ENCODE assay signal across 19 cellular contexts in genomic region chr1:33712176-33712575, GRCh38.
A peak's percentile ranks its signal among the peaks of the same experiment; 100 is the strongest.
DNase-seq lines count a peak whose midpoint lies in the region; ATAC-seq, FAIRE-seq and TF ChIP-seq lines count a peak whose summit lies in the region.
"Had no signal": no experiment of that assay in that cellular context is flagged by ENCODE, and none has a peak within 500 bp of the region (broad histone marks: within the 10 kb centered on the region; RNA-seq: fewer than 3 reads in every experiment).

No MANE protein-coding gene starts in this region.

- H3K4me3 ChIP-seq in endodermal cell (ENCODE audit: low read length) (no peak overlapping the region), neuronal stem cell (ENCODE audit: low read length in 2 of 2) (no peak overlapping the region), brain microvascular endothelial cell (ENCODE audit: low read depth, low read length) (no peak overlapping the region)
- H3K4me3 ChIP-seq: BLaER1 treated with 17β-estradiol and CSF1 and Interleukin-3, amounts not matched to agents 10 nM and 100 nM; HAP-1 had no signal

- H3K9me3 ChIP-seq in endodermal cell (ENCODE audit: control insufficient read depth, low read length): no peaks in the 10 kb centered on the region
- H3K9me3 ChIP-seq in neuronal stem cell (replicated peaks in 1 of 2; ENCODE audit: control insufficient read depth in 2 of 2, insufficient read depth in 1 of 2, low read depth in 1 of 2, low read length in 2 of 2): no peaks in the 10 kb centered on the region
- H3K9me3 ChIP-seq: BLaER1 treated with 17β-estradiol and CSF1 and Interleukin-3, amounts not matched to agents 10 nM and 100 nM; HAP-1 had no signal

- no peaks in the 10 kb centered on the region for H3K36me3 ChIP-seq in endodermal cell (ENCODE audit: control insufficient read depth, insufficient read depth, low read length)
- no peaks in the 10 kb centered on the region for H3K36me3 ChIP-seq in neuronal stem cell (replicated peaks in 1 of 2; ENCODE audit: control insufficient read depth in 2 of 2, insufficient read depth in 2 of 2, low read length in 2 of 2)
- no peaks in the 10 kb centered on the region for H3K36me3 ChIP-seq in brain microvascular endothelial cell (replicated peaks)
- H3K36me3 ChIP-seq: BLaER1 treated with 17β-estradiol and CSF1 and Interleukin-3, amounts not matched to agents 10 nM and 100 nM; HAP-1 had no signal

- peak; percentile 53 for DNase-seq in EH (ENCODE audit: low read depth)
- peak; percentile 5 for DNase-seq in HTR-8/SVneo (ENCODE audit: insufficient read length, low spot score)
- DNase-seq in endodermal cell: peak; percentile 53
- peak; percentile 17 for DNase-seq in neuronal stem cell (ENCODE audit: low spot score)
- no peak for DNase-seq in brain microvascular endothelial cell
- no peak for DNase-seq in activated naive CD4-positive, alpha-beta T cell treated with Interleukin-2 at 50 U/mL for 16 hours
- DNase-seq: CD8-positive, alpha-beta memory T cell; DND-41; GF-D8; NCI-H1105 treated with DMSO at 0.1 percent for 48 hours; NCI-H2107; NCI-H345 had no signal

- H3K27ac Mint-ChIP-seq in endodermal cell: no peak overlapping the region
- H3K27ac Mint-ChIP-seq: CD8-positive, alpha-beta memory T cell had no signal

- no peak overlapping the region for H3K4me3 Mint-ChIP-seq in endodermal cell
- H3K4me3 Mint-ChIP-seq: CD8-positive, alpha-beta memory T cell had no signal

- no peak overlapping the region for H3K4ac ChIP-seq in neuronal stem cell (ENCODE audit: low read length)

- H3K27ac ChIP-seq in endodermal cell (ENCODE audit: low read depth, low read length) (peak overlapping the region; percentile 53), neuronal stem cell (replicated peaks; ENCODE audit: low read length) (no peak overlapping the region), brain microvascular endothelial cell (no peak overlapping the region)
- H3K27ac ChIP-seq: BLaER1 treated with 17β-estradiol and CSF1 and Interleukin-3, amounts not matched to agents 10 nM and 100 nM had no signal

- no peak overlapping the region for H2BK120ac ChIP-seq in neuronal stem cell (ENCODE audit: low read depth, low read length)

- H4K91ac ChIP-seq in neuronal stem cell (ENCODE audit: low read depth, low read length, poor library complexity): no peak overlapping the region

- TF ChIP-seq CTCF in endodermal cell (conservative IDR thresholded peaks at IDR 0.05) (peak; percentile 16), brain microvascular endothelial cell (IDR thresholded peaks at IDR 0.05; ENCODE audit: low read depth, low read length, missing control alignments) (no peak)

- no peak for FAIRE-seq in HTR-8/SVneo (lab: Jason Lieb, UNC)
- FAIRE-seq: A204.1, D721Med, GM12892 had no signal

- H3K4me2 ChIP-seq in neuronal stem cell (ENCODE audit: insufficient read depth, low read length, poor library complexity, severe bottlenecking): no peak overlapping the region

- 70 to 73% methylated on average over 3 to 6 of the region's 6 CpGs for WGBS in endodermal cell (ENCODE audit: insufficient coverage in 1 of 2, insufficient read length in 1 of 2), 2 experiments
- no CpG with 5 or more reads among the region's 6 CpGs for WGBS in neuronal stem cell (ENCODE audit: extremely low coverage in 2 of 2, insufficient read length in 2 of 2, insufficient replicate concordance in 1 of 2), 2 donors

- H4K8ac ChIP-seq in neuronal stem cell (ENCODE audit: low read depth, low read length): no peak overlapping the region

- no peak overlapping the region for H2BK12ac ChIP-seq in neuronal stem cell (ENCODE audit: low read length)

- H2AK5ac ChIP-seq in neuronal stem cell (ENCODE audit: low read depth, low read length): peak overlapping the region; percentile 31

- peak overlapping the region; percentile 40 for H2BK15ac ChIP-seq in neuronal stem cell (ENCODE audit: low read length)

- no peaks in the 10 kb centered on the region for H3K4me1 ChIP-seq in endodermal cell (ENCODE audit: control insufficient read depth, insufficient read depth, low read length)
- H3K4me1 ChIP-seq in neuronal stem cell (ENCODE audit: control insufficient read depth in 2 of 2, insufficient read depth in 1 of 2, low read depth in 1 of 2, low read length in 2 of 2): peaks cover 7 to 12% of the 10 kb centered on the region in 2 donors
- H3K4me1 ChIP-seq: HAP-1 had no signal

- no peaks in the 10 kb centered on the region for H3K9me3 Mint-ChIP-seq in endodermal cell
- H3K9me3 Mint-ChIP-seq: CD8-positive, alpha-beta memory T cell had no signal

- no peak overlapping the region for H2AFZ ChIP-seq in neuronal stem cell (ENCODE audit: low read length)

- H3K27me3 ChIP-seq in endodermal cell (ENCODE audit: control insufficient read depth, insufficient read depth, low read length, poor library complexity, severe bottlenecking): no peaks in the 10 kb centered on the region
- no peaks in the 10 kb centered on the region for H3K27me3 ChIP-seq in neuronal stem cell (ENCODE audit: control insufficient read depth in 3 of 3, insufficient read depth in 3 of 3, low read depth in 1 of 3, low read length in 3 of 3)
- no peaks in the 10 kb centered on the region for H3K27me3 ChIP-seq in brain microvascular endothelial cell (replicated peaks)
- H3K27me3 ChIP-seq: BLaER1 treated with 17β-estradiol and CSF1 and Interleukin-3, amounts not matched to agents 10 nM and 100 nM had no signal

- H3K14ac ChIP-seq in neuronal stem cell (ENCODE audit: low read length): no peak overlapping the region

- H2BK5ac ChIP-seq in neuronal stem cell (ENCODE audit: low read length): no peak overlapping the region

- H3K4me1 Mint-ChIP-seq in endodermal cell: peaks cover 3% of the 10 kb centered on the region
- H3K4me1 Mint-ChIP-seq: CD8-positive, alpha-beta memory T cell had no signal

- H3K36me3 Mint-ChIP-seq in endodermal cell (ENCODE audit: low read depth): no peaks in the 10 kb centered on the region
- H3K36me3 Mint-ChIP-seq: CD8-positive, alpha-beta memory T cell had no signal

- H3K27me3 Mint-ChIP-seq in endodermal cell (ENCODE audit: insufficient read depth): no peaks in the 10 kb centered on the region

- ATAC-seq in HG03175 (IDR thresholded peaks at IDR 0.05; ENCODE audit: unreplicated experiment) (no peak), HG03378 (IDR thresholded peaks at IDR 0.05; ENCODE audit: unreplicated experiment) (no peak)

- no peak overlapping the region for H3K23ac ChIP-seq in neuronal stem cell (ENCODE audit: low read depth, low read length, poor library complexity)

- no peaks in the 10 kb centered on the region for H3K79me1 ChIP-seq in neuronal stem cell (ENCODE audit: low read depth, low read length)

- peak overlapping the region; percentile 84 for H3K18ac ChIP-seq in neuronal stem cell (ENCODE audit: low read length)

- H3K9ac ChIP-seq in endodermal cell (ENCODE audit: extremely low read depth, low read length, poor library complexity, severe bottlenecking): no peak overlapping the region
- no peak overlapping the region for H3K9ac ChIP-seq in neuronal stem cell (ENCODE audit: low read depth, low read length, poor library complexity)
- H3K9ac ChIP-seq: BLaER1 treated with 17β-estradiol and CSF1 and Interleukin-3, amounts not matched to agents 10 nM and 100 nM had no signal

- in situ Hi-C loops in brain microvascular endothelial cell (cut with HindIII; ENCODE audit: low pct_ligation_motif_present, low sequenced_read_pairs): no loop called here

Comparison
In these comparisons a context has a peak if more than half of its experiments do, and no peak if none do; other contexts are left out.
1. DNase-seq: peak in EH (single experiment), HTR-8/SVneo (single experiment), endodermal cell (single experiment) and neuronal stem cell (single experiment); none in brain microvascular endothelial cell (single experiment) and activated naive CD4-positive, alpha-beta T cell treated with Interleukin-2 at 50 U/mL for 16 hours (single experiment).